In the genomic region with DNA sequence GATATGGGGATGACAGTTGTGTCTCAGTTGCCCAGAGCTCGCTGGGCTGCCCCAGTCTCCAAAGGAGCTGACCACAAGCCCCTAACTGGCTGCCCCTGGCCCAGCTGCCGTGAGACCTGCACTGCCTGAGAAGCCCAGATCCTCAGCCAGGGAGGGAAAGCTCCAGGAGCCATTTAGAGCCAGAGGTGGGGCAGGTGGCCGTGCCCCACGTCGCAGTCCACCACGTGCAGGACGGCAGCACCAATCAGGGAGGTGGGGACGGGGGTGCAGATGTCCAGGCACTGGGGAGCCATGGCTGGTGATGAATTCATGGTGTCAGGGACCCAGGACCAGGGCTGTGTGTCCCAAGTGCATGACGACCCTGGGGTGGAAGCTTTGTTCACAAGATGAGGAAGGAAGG, we compare ENCODE assay signal across 3 cellular contexts.
A peak's percentile ranks its signal among the peaks of the same experiment; 100 is the strongest.
TF ChIP-seq lines count a peak whose summit lies in the region.

No MANE protein-coding gene starts in this region.

TF ChIP-seq in IMR-90, 13 proteins besides CTCF, POLR2A, EP300 and RAD21:
- TF ChIP-seq FOS (IDR thresholded peaks at IDR 0.05; ENCODE audit: low read depth, low read length) (no peak), SMC3 (IDR thresholded peaks at IDR 0.05; ENCODE audit: low read depth, low read length) (no peak), CEBPB (IDR thresholded peaks at IDR 0.05; ENCODE audit: low read depth, low read length) (no peak), MAZ (IDR thresholded peaks at IDR 0.05; ENCODE audit: borderline replicate concordance, low read depth, low read length) (no peak), CHD1 (IDR thresholded peaks at IDR 0.05; ENCODE audit: low read depth, low read length) (no peak), MXI1 (IDR thresholded peaks at IDR 0.05; ENCODE audit: borderline replicate concordance, low read depth, low read length) (no peak), RCOR1 (IDR thresholded peaks at IDR 0.05; ENCODE audit: insufficient replicate concordance, low read length) (no peak), MAFK (IDR thresholded peaks at IDR 0.05; ENCODE audit: low read depth, low read length) (no peak), NFE2L2 (IDR thresholded peaks at IDR 0.05; ENCODE audit: low read depth, low read length) (no peak), BHLHE40 (IDR thresholded peaks at IDR 0.05; ENCODE audit: low read depth, low read length) (no peak), RFX5 (IDR thresholded peaks at IDR 0.05; ENCODE audit: low read depth, low read length) (no peak)
- TF ChIP-seq, protein P1, sequence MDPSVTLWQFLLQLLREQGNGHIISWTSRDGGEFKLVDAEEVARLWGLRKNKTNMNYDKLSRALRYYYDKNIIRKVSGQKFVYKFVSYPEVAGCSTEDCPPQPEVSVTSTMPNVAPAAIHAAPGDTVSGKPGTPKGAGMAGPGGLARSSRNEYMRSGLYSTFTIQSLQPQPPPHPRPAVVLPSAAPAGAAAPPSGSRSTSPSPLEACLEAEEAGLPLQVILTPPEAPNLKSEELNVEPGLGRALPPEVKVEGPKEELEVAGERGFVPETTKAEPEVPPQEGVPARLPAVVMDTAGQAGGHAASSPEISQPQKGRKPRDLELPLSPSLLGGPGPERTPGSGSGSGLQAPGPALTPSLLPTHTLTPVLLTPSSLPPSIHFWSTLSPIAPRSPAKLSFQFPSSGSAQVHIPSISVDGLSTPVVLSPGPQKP (IDR thresholded peaks at IDR 0.05; ENCODE audit: borderline replicate concordance, low read depth, low read length): no peak
- TF ChIP-seq, protein P2, sequence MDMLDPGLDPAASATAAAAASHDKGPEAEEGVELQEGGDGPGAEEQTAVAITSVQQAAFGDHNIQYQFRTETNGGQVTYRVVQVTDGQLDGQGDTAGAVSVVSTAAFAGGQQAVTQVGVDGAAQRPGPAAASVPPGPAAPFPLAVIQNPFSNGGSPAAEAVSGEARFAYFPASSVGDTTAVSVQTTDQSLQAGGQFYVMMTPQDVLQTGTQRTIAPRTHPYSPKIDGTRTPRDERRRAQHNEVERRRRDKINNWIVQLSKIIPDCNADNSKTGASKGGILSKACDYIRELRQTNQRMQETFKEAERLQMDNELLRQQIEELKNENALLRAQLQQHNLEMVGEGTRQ (IDR thresholded peaks at IDR 0.05; ENCODE audit: low read depth, low read length): no peak

TF ChIP-seq in K562, 482 proteins besides CTCF, POLR2A, EP300 and RAD21:
- TF ChIP-seq, protein P3, sequence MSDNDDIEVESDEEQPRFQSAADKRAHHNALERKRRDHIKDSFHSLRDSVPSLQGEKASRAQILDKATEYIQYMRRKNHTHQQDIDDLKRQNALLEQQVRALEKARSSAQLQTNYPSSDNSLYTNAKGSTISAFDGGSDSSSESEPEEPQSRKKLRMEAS (CRISPR knock-in tag; IDR thresholded peaks at IDR 0.05): peak; percentile 50; the same call in 1 of the 2 replicates
- TF ChIP-seq HMGN3 (IDR thresholded peaks at IDR 0.05; ENCODE audit: borderline replicate concordance, extremely low read depth, insufficient read length, low read depth, low read length) (peak; percentile 7), SETDB1 (IDR thresholded peaks at IDR 0.05; ENCODE audit: low read length) (no peak), MCM3 (IDR thresholded peaks at IDR 0.05) (no peak), KDM4B (IDR thresholded peaks at IDR 0.05; ENCODE audit: borderline replicate concordance in 2 of 2, low read depth in 1 of 2) (no peak), MBD2 (IDR thresholded peaks at IDR 0.05; ENCODE audit: borderline replicate concordance, low read depth) (no peak), CBX8 (IDR thresholded peaks at IDR 0.05; ENCODE audit: borderline replicate concordance, extremely low read depth, low read depth, low read length, poor library complexity, severe bottlenecking) (no peak), BDP1 (IDR thresholded peaks at IDR 0.05; ENCODE audit: insufficient read depth, insufficient read length) (no peak), ZKSCAN1 (IDR thresholded peaks at IDR 0.05; ENCODE audit: low read depth, low read length) (no peak), ZFP36 (IDR thresholded peaks at IDR 0.05; ENCODE audit: low read depth, low read length, partially characterized antibody) (no peak), MYBL2 (IDR thresholded peaks at IDR 0.05; ENCODE audit: low read depth) (no peak), MYBL2 (CRISPR knock-in tag; IDR thresholded peaks at IDR 0.05; ENCODE audit: borderline replicate concordance) (no peak), POLR2G (IDR thresholded peaks at IDR 0.05; ENCODE audit: low read depth, low read length) (peak; percentile 66)
- TF ChIP-seq, protein P4, sequence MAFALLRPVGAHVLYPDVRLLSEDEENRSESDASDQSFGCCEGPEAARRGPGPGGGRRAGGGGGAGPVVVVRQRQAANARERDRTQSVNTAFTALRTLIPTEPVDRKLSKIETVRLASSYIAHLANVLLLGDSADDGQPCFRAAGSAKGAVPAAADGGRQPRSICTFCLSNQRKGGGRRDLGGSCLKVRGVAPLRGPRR (CRISPR knock-in tag; IDR thresholded peaks at IDR 0.05): no peak
- TF ChIP-seq, protein P5, sequence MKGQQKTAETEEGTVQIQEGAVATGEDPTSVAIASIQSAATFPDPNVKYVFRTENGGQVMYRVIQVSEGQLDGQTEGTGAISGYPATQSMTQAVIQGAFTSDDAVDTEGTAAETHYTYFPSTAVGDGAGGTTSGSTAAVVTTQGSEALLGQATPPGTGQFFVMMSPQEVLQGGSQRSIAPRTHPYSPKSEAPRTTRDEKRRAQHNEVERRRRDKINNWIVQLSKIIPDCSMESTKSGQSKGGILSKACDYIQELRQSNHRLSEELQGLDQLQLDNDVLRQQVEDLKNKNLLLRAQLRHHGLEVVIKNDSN (CRISPR knock-in tag; IDR thresholded peaks at IDR 0.05): peak; percentile 73

TF ChIP-seq in GM23338, 12 proteins besides CTCF, POLR2A, EP300 and RAD21:
- TF ChIP-seq, protein P6, sequence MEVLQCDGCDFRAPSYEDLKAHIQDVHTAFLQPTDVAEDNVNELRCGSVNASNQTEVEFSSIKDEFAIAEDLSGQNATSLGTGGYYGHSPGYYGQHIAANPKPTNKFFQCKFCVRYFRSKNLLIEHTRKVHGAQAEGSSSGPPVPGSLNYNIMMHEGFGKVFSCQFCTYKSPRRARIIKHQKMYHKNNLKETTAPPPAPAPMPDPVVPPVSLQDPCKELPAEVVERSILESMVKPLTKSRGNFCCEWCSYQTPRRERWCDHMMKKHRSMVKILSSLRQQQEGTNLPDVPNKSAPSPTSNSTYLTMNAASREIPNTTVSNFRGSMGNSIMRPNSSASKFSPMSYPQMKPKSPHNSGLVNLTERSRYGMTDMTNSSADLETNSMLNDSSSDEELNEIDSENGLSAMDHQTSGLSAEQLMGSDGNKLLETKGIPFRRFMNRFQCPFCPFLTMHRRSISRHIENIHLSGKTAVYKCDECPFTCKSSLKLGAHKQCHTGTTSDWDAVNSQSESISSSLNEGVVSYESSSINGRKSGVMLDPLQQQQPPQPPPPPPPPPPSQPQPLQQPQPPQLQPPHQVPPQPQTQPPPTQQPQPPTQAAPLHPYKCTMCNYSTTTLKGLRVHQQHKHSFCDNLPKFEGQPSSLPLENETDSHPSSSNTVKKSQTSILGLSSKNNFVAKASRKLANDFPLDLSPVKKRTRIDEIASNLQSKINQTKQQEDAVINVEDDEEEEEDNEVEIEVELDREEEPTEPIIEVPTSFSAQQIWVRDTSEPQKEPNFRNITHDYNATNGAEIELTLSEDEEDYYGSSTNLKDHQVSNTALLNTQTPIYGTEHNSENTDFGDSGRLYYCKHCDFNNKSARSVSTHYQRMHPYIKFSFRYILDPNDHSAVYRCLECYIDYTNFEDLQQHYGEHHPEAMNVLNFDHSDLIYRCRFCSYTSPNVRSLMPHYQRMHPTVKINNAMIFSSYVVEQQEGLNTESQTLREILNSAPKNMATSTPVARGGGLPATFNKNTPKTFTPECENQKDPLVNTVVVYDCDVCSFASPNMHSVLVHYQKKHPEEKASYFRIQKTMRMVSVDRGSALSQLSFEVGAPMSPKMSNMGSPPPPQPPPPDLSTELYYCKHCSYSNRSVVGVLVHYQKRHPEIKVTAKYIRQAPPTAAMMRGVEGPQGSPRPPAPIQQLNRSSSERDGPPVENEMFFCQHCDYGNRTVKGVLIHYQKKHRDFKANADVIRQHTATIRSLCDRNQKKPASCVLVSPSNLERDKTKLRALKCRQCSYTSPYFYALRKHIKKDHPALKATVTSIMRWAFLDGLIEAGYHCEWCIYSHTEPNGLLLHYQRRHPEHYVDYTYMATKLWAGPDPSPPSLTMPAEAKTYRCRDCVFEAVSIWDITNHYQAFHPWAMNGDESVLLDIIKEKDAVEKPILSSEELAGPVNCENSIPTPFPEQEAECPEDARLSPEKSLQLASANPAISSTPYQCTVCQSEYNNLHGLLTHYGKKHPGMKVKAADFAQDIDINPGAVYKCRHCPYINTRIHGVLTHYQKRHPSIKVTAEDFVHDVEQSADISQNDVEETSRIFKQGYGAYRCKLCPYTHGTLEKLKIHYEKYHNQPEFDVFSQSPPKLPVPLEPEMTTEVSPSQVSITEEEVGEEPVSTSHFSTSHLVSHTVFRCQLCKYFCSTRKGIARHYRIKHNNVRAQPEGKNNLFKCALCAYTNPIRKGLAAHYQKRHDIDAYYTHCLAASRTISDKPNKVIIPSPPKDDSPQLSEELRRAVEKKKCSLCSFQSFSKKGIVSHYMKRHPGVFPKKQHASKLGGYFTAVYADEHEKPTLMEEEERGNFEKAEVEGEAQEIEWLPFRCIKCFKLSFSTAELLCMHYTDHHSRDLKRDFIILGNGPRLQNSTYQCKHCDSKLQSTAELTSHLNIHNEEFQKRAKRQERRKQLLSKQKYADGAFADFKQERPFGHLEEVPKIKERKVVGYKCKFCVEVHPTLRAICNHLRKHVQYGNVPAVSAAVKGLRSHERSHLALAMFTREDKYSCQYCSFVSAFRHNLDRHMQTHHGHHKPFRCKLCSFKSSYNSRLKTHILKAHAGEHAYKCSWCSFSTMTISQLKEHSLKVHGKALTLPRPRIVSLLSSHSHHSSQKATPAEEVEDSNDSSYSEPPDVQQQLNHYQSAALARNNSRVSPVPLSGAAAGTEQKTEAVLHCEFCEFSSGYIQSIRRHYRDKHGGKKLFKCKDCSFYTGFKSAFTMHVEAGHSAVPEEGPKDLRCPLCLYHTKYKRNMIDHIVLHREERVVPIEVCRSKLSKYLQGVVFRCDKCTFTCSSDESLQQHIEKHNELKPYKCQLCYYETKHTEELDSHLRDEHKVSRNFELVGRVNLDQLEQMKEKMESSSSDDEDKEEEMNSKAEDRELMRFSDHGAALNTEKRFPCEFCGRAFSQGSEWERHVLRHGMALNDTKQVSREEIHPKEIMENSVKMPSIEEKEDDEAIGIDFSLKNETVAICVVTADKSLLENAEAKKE (CRISPR knock-in tag; IDR thresholded peaks at IDR 0.05): no peak
- TF ChIP-seq JUNB (IDR thresholded peaks at IDR 0.05; ENCODE audit: unreplicated experiment) (no peak), STAT1 (IDR thresholded peaks at IDR 0.05; ENCODE audit: unreplicated experiment) (no peak), CREB1 (CRISPR knock-in tag; IDR thresholded peaks at IDR 0.05; ENCODE audit: low read depth) (no peak), POLR2AphosphoS5 (IDR thresholded peaks at IDR 0.05; ENCODE audit: low read depth) (no peak), EZH2phosphoT487 (IDR thresholded peaks at IDR 0.05; ENCODE audit: unreplicated experiment) (no peak), ZNF114 (CRISPR knock-in tag; IDR thresholded peaks at IDR 0.05) (no peak), ZNF331 (CRISPR knock-in tag; IDR thresholded peaks at IDR 0.05; ENCODE audit: low read depth) (no peak), NANOG (IDR thresholded peaks at IDR 0.05; ENCODE audit: borderline replicate concordance) (no peak), EZH2 (IDR thresholded peaks at IDR 0.05; ENCODE audit: low read depth, unreplicated experiment) (no peak)
- TF ChIP-seq, protein P7, sequence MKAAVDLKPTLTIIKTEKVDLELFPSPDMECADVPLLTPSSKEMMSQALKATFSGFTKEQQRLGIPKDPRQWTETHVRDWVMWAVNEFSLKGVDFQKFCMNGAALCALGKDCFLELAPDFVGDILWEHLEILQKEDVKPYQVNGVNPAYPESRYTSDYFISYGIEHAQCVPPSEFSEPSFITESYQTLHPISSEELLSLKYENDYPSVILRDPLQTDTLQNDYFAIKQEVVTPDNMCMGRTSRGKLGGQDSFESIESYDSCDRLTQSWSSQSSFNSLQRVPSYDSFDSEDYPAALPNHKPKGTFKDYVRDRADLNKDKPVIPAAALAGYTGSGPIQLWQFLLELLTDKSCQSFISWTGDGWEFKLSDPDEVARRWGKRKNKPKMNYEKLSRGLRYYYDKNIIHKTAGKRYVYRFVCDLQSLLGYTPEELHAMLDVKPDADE (IDR thresholded peaks at IDR 0.05): no peak
- TF ChIP-seq, protein P8, sequence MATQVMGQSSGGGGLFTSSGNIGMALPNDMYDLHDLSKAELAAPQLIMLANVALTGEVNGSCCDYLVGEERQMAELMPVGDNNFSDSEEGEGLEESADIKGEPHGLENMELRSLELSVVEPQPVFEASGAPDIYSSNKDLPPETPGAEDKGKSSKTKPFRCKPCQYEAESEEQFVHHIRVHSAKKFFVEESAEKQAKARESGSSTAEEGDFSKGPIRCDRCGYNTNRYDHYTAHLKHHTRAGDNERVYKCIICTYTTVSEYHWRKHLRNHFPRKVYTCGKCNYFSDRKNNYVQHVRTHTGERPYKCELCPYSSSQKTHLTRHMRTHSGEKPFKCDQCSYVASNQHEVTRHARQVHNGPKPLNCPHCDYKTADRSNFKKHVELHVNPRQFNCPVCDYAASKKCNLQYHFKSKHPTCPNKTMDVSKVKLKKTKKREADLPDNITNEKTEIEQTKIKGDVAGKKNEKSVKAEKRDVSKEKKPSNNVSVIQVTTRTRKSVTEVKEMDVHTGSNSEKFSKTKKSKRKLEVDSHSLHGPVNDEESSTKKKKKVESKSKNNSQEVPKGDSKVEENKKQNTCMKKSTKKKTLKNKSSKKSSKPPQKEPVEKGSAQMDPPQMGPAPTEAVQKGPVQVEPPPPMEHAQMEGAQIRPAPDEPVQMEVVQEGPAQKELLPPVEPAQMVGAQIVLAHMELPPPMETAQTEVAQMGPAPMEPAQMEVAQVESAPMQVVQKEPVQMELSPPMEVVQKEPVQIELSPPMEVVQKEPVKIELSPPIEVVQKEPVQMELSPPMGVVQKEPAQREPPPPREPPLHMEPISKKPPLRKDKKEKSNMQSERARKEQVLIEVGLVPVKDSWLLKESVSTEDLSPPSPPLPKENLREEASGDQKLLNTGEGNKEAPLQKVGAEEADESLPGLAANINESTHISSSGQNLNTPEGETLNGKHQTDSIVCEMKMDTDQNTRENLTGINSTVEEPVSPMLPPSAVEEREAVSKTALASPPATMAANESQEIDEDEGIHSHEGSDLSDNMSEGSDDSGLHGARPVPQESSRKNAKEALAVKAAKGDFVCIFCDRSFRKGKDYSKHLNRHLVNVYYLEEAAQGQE (IDR thresholded peaks at IDR 0.05; ENCODE audit: unreplicated experiment): no peak
